In genomic region chr21:28856588-28857250, GRCh38 we compare ENCODE assay signal across 22 cellular contexts.
DNase-seq lines count a peak whose midpoint lies in the region; ATAC-seq and TF ChIP-seq lines count a peak whose summit lies in the region.
"Had no signal": no experiment of that assay in that cellular context is flagged by ENCODE, and none has a peak within 500 bp of the region (broad histone marks: within the 10 kb centered on the region; RNA-seq: fewer than 3 reads in every experiment).

No MANE protein-coding gene starts in this region.

- H2AK5ac ChIP-seq in mesendoderm (ENCODE audit: low read length) = no peak overlapping the region

- TF ChIP-seq POLR2A in esophagus squamous epithelium (IDR thresholded peaks at IDR 0.05) = no peak

- H3K4me1 Mint-ChIP-seq in progenitor cell of endocrine pancreas (ENCODE audit: low read depth) = peaks cover 11% of the 10 kb centered on the region
- no peaks in the 10 kb centered on the region for H3K4me1 Mint-ChIP-seq in natural killer cell treated with Interleukin-12 subunit alpha and Interleukin-12 subunit beta and Interleukin-15 and Interleukin-18, amount 100 ng/mL, for 72 hours (ENCODE audit: low read depth in 2 of 2)
- H3K4me1 Mint-ChIP-seq: activated T-helper 17 cell treated with anti-CD3 and anti-CD28 coated beads, Interleukin-2, amount 50 U/mL, for 72 hours had no signal

- WGBS in mesendoderm (ENCODE audit: extremely low coverage, insufficient coverage, low lambda C conversion rate) = no CpG with 5 or more reads among the region's 5 CpGs
- WGBS in esophagus squamous epithelium, 2 donors = 76 to 80% methylated on average over 2 to 3 of the region's 5 CpGs

- H3K27me3 Mint-ChIP-seq in progenitor cell of endocrine pancreas = no peaks in the 10 kb centered on the region
- H3K27me3 Mint-ChIP-seq in natural killer cell treated with Interleukin-12 subunit alpha and Interleukin-12 subunit beta and Interleukin-15 and Interleukin-18, amount 100 ng/mL, for 72 hours = peaks cover 0 to 2% of the 10 kb centered on the region in 2 donors
- H3K27me3 Mint-ChIP-seq: activated T-helper 17 cell treated with anti-CD3 and anti-CD28 coated beads, Interleukin-2, amount 50 U/mL, for 72 hours had no signal

- no peak for ATAC-seq in esophagus mucosa
- ATAC-seq in natural killer cell treated with Interleukin-12 subunit alpha and Interleukin-12 subunit beta and Interleukin-15 and Interleukin-18, amount 100 ng/mL, for 72 hours = no peak
- ATAC-seq: activated T-helper 17 cell treated with anti-CD3 and anti-CD28 coated beads, Interleukin-2, amount 50 U/mL, for 72 hours; HCT116; left lung; PC-3 had no signal

- no peak overlapping the region for H3K18ac ChIP-seq in mesendoderm (ENCODE audit: low read length)

- TF ChIP-seq CTCF in fibroblast of the aortic adventitia (IDR thresholded peaks at IDR 0.05; ENCODE audit: insufficient read depth, low read length) = no peak
- no peak for TF ChIP-seq CTCF in esophagus squamous epithelium (IDR thresholded peaks at IDR 0.05)
- no peak for TF ChIP-seq CTCF in progenitor cell of endocrine pancreas (IDR thresholded peaks at IDR 0.05; ENCODE audit: unreplicated experiment)

- H3K4me3 ChIP-seq in NT2/D1 (ENCODE audit: insufficient read length, low read depth) (no peak overlapping the region), fibroblast of the aortic adventitia (ENCODE audit: low read depth, low read length) (no peak overlapping the region), mesendoderm (ENCODE audit: low read length) (no peak overlapping the region), esophagus squamous epithelium (no peak overlapping the region)
- H3K4me3 ChIP-seq: adrenal gland, left lung, SJCRH30, vagina had no signal

- H3K23ac ChIP-seq in mesendoderm (ENCODE audit: low read length) = no peak overlapping the region

- H3K79me2 ChIP-seq in mesendoderm (ENCODE audit: control insufficient read depth, insufficient read depth, low read length) = no peaks in the 10 kb centered on the region

- DNase-seq in EH (ENCODE audit: low read depth) = peak; percentile 9
- peak; percentile 18 for DNase-seq in NT2/D1 (ENCODE audit: low read depth, low spot score)
- DNase-seq in fibroblast of the aortic adventitia (ENCODE audit: low read depth) = peak; percentile 23
- peak; percentile 34 for DNase-seq in mesendoderm
- no peak for DNase-seq in esophagus squamous epithelium (lab: John Stamatoyannopoulos, UW)
- DNase-seq in progenitor cell of endocrine pancreas (ENCODE audit: low spot score, unreplicated experiment) = no peak
- no peak for DNase-seq in natural killer cell treated with Interleukin-12 subunit alpha and Interleukin-12 subunit beta and Interleukin-15 and Interleukin-18, amount 100 ng/mL, for 72 hours (ENCODE audit: low spot score)
- DNase-seq: adrenal gland; central memory CD4-positive, alpha-beta T cell; effector CD8-positive, alpha-beta T cell; Kasumi-1; left lung; NCI-H1105 treated with DMSO at 0.1 percent for 48 hours; NCI-H774; PC-3; SJCRH30; stimulated activated CD4-positive, alpha-beta T cell treated with anti-CD3 and anti-CD28 coated beads, Interleukin-2, amount 100 ng/mL, for 48 hours; T-helper 2 cell had no signal

- H3K9ac ChIP-seq in NT2/D1 (ENCODE audit: insufficient read length, low read depth) = no peak overlapping the region
- no peak overlapping the region for H3K9ac ChIP-seq in mesendoderm (ENCODE audit: low read length)

- no peak overlapping the region for H2BK15ac ChIP-seq in mesendoderm (replicated peaks; ENCODE audit: low read depth)

- no peak overlapping the region for H4K8ac ChIP-seq in mesendoderm (ENCODE audit: low read depth, low read length)

- no peaks in the 10 kb centered on the region for H3K9me3 ChIP-seq in NT2/D1 (ENCODE audit: insufficient read depth, low read length)
- no peaks in the 10 kb centered on the region for H3K9me3 ChIP-seq in esophagus squamous epithelium
- H3K9me3 ChIP-seq: adrenal gland, left lung, SJCRH30, vagina had no signal

- no peak overlapping the region for H2BK120ac ChIP-seq in mesendoderm (ENCODE audit: low read depth, low read length)

- H3K4me1 ChIP-seq in NT2/D1 (ENCODE audit: insufficient read depth, insufficient read length) (no peaks in the 10 kb centered on the region), mesendoderm (ENCODE audit: control insufficient read depth, low read depth, low read length) (no peaks in the 10 kb centered on the region), esophagus squamous epithelium (no peaks in the 10 kb centered on the region)
- H3K4me1 ChIP-seq: adrenal gland, left lung, SJCRH30 had no signal

- intact Hi-C loops in esophagus squamous epithelium (cut with DNase I) = no loop called here

- no peak overlapping the region for H3K4ac ChIP-seq in mesendoderm (ENCODE audit: low read depth, low read length)

- H4K5ac ChIP-seq in mesendoderm (ENCODE audit: low read length) = no peak overlapping the region

- H3K27ac Mint-ChIP-seq in progenitor cell of endocrine pancreas = no peak overlapping the region
- no peak overlapping the region for H3K27ac Mint-ChIP-seq in natural killer cell treated with Interleukin-12 subunit alpha and Interleukin-12 subunit beta and Interleukin-15 and Interleukin-18, amount 100 ng/mL, for 72 hours
- H3K27ac Mint-ChIP-seq: activated T-helper 17 cell treated with anti-CD3 and anti-CD28 coated beads, Interleukin-2, amount 50 U/mL, for 72 hours had no signal

- H3K4me2 ChIP-seq in mesendoderm (ENCODE audit: low read length) = no peak overlapping the region

- no peaks in the 10 kb centered on the region for H3K36me3 ChIP-seq in NT2/D1 (ENCODE audit: insufficient read depth, insufficient read length, low read length)
- no peaks in the 10 kb centered on the region for H3K36me3 ChIP-seq in mesendoderm (ENCODE audit: control insufficient read depth, insufficient read depth, low read length)
- H3K36me3 ChIP-seq in esophagus squamous epithelium = no peaks in the 10 kb centered on the region
- H3K36me3 ChIP-seq: adrenal gland, left lung, SJCRH30, vagina had no signal

- H2BK5ac ChIP-seq in mesendoderm (ENCODE audit: low read length) = no peak overlapping the region

- no peaks in the 10 kb centered on the region for H3K27me3 ChIP-seq in NT2/D1 (ENCODE audit: insufficient read depth, insufficient read length)
- H3K27me3 ChIP-seq in mesendoderm (ENCODE audit: insufficient read depth, low read length, poor library complexity) = no peaks in the 10 kb centered on the region
- no peaks in the 10 kb centered on the region for H3K27me3 ChIP-seq in esophagus squamous epithelium
- H3K27me3 ChIP-seq: adrenal gland, left lung, SJCRH30, vagina had no signal

- H3K4me3 Mint-ChIP-seq in progenitor cell of endocrine pancreas (ENCODE audit: low read depth) = no peak overlapping the region
- no peak overlapping the region for H3K4me3 Mint-ChIP-seq in natural killer cell treated with Interleukin-12 subunit alpha and Interleukin-12 subunit beta and Interleukin-15 and Interleukin-18, amount 100 ng/mL, for 72 hours
- H3K4me3 Mint-ChIP-seq: activated T-helper 17 cell treated with anti-CD3 and anti-CD28 coated beads, Interleukin-2, amount 50 U/mL, for 72 hours had no signal

- peaks cover 6% of the 10 kb centered on the region for H3K9me3 Mint-ChIP-seq in progenitor cell of endocrine pancreas (ENCODE audit: low read depth)
- H3K9me3 Mint-ChIP-seq in natural killer cell treated with Interleukin-12 subunit alpha and Interleukin-12 subunit beta and Interleukin-15 and Interleukin-18, amount 100 ng/mL, for 72 hours = no peaks in the 10 kb centered on the region
- H3K9me3 Mint-ChIP-seq: activated T-helper 17 cell treated with anti-CD3 and anti-CD28 coated beads, Interleukin-2, amount 50 U/mL, for 72 hours had no signal

- H3K56ac ChIP-seq in mesendoderm (ENCODE audit: low read length) = no peak overlapping the region

- H3K36me3 Mint-ChIP-seq in progenitor cell of endocrine pancreas (ENCODE audit: insufficient read depth) = peaks cover 3% of the 10 kb centered on the region
- H3K36me3 Mint-ChIP-seq in natural killer cell treated with Interleukin-12 subunit alpha and Interleukin-12 subunit beta and Interleukin-15 and Interleukin-18, amount 100 ng/mL, for 72 hours = no peaks in the 10 kb centered on the region

- H3K79me1 ChIP-seq in mesendoderm (ENCODE audit: low read length) = no peaks in the 10 kb centered on the region

- H3K27ac ChIP-seq in mesendoderm (ENCODE audit: low read depth, low read length) (no peak overlapping the region), esophagus squamous epithelium (no peak overlapping the region)
- H3K27ac ChIP-seq: adrenal gland, left lung, SJCRH30, vagina had no signal

Comparison
In these comparisons a context has a peak if more than half of its experiments do, and no peak if none do; other contexts are left out.
1. DNase-seq: peak in EH (single experiment), NT2/D1 (single experiment), fibroblast of the aortic adventitia (single experiment) and mesendoderm (single experiment); none in esophagus squamous epithelium (single experiment), progenitor cell of endocrine pancreas (single experiment) and natural killer cell treated with Interleukin-12 subunit alpha and Interleukin-12 subunit beta and Interleukin-15 and Interleukin-18, amount 100 ng/mL, for 72 hours (single experiment).